ENCODE assay signal across 13 cellular contexts in the genomic region with DNA sequence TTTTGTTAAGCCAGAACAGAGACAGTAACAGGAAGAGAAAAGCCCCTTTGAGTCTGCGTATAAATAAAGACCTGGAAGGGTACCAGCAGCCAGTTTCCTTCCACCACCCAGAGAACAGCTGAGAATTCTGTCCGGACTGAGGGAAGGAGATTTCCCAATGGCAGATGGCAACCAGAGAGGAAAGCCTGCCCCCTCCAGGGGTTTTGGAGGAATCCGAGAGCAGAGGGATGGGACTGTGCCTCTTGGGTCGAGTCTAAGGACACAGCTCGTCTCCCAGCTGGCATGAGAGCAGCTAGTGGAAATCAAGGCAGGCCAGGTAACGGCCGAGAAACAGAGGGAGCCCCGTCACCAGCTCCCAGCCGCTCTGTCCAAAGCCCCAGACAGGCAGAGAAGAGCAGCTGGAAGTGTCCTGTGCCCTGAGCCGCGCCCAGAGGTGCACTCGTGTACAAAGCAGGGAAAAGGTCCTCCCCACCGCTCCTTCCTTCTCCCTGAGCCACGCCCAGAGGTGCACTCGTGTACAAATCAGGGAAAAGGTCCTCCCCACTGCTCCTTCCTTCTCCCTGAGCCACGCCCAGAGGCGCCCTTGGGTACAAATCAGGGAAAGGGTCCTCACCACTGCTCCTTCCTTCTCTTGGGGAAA.
A peak's percentile ranks its signal among the peaks of the same experiment; 100 is the strongest.
DNase-seq lines count a peak whose midpoint lies in the region; ATAC-seq, FAIRE-seq and TF ChIP-seq lines count a peak whose summit lies in the region.
"Had no signal": no experiment of that assay in that cellular context is flagged by ENCODE, and none has a peak within 500 bp of the region (broad histone marks: within the 10 kb centered on the region; RNA-seq: fewer than 3 reads in every experiment).

No MANE protein-coding gene starts in this region.

- peak; percentile 86 for DNase-seq in H7
- peak in 2 of 3 donors; percentile 56 to 60 for DNase-seq in Peyer's patch
- peak; percentile 29 for DNase-seq in hepatocyte (ENCODE audit: low spot score)
- peak; percentile 64 for DNase-seq in small intestine
- DNase-seq in esophagus muscularis mucosa (ENCODE audit: extremely low spot score), result no peak
- no peak for DNase-seq in left cardiac atrium
- DNase-seq: MM.1S; NCI-H510A treated with DMSO at 0.1 percent for 48 hours; pancreas; stimulated activated CD4-positive, alpha-beta T cell treated with anti-CD3 and anti-CD28 coated beads, Interleukin-4, amount 100 ng/mL, for 4 hours; SW 1271 had no signal

- no peaks in the 10 kb centered on the region for H3K9me2 ChIP-seq in hepatocyte (replicated peaks; ENCODE audit: insufficient read depth)

- H3K27me3 ChIP-seq in H7 (ENCODE audit: control insufficient read depth, insufficient read depth, low read length) (no peaks in the 10 kb centered on the region), Peyer's patch (no peaks in the 10 kb centered on the region), hepatocyte (no peaks in the 10 kb centered on the region), small intestine (ENCODE audit: control insufficient read depth in 2 of 2, insufficient read depth in 2 of 2, low read length in 2 of 2) (no peaks in the 10 kb centered on the region), esophagus muscularis mucosa (peaks cover 0 to 11% (median 0%) of the 10 kb centered on the region in 4 donors)
- H3K27me3 ChIP-seq: pancreas had no signal

- H3K4me1 ChIP-seq in Peyer's patch (peaks cover 0 to 8% (median 2%) of the 10 kb centered on the region in 4 donors), hepatocyte (ENCODE audit: insufficient read depth) (peaks cover 10% of the 10 kb centered on the region), small intestine (ENCODE audit: control insufficient read depth in 2 of 2, insufficient read depth in 1 of 2, low read depth in 1 of 2, low read length in 1 of 2) (no peaks in the 10 kb centered on the region), esophagus muscularis mucosa (peaks cover 0 to 9% (median 3%) of the 10 kb centered on the region in 4 donors)
- H3K4me1 ChIP-seq: pancreas had no signal

- TF ChIP-seq POLR2A in Peyer's patch (IDR thresholded peaks at IDR 0.05), result no peak
- TF ChIP-seq POLR2A in esophagus muscularis mucosa (IDR thresholded peaks at IDR 0.05; ENCODE audit: low read depth), result no peak

- 74% methylated on average over 17 of the region's 17 CpGs for WGBS in hepatocyte (ENCODE audit: low lambda C conversion rate, missing lambda C conversion rate)
- 11 to 60% (median 36%) methylated on average over 16 to 17 of the region's 17 CpGs for WGBS in small intestine, 3 donors
- 50% methylated on average over 12 of the region's 17 CpGs for WGBS in esophagus muscularis mucosa

- peak in 1 of 6 experiments; percentile 8 for TF ChIP-seq CTCF in Peyer's patch (IDR thresholded peaks at IDR 0.05)
- peak; percentile 21 for TF ChIP-seq CTCF in hepatocyte (IDR thresholded peaks at IDR 0.05; ENCODE audit: poor library complexity)
- no peak for TF ChIP-seq CTCF in esophagus muscularis mucosa (IDR thresholded peaks at IDR 0.05)

- H2AFZ ChIP-seq in hepatocyte, result no peak overlapping the region

- no peak for ATAC-seq in HG03378 (IDR thresholded peaks at IDR 0.05; ENCODE audit: unreplicated experiment)
- no peak for ATAC-seq in left cardiac atrium
- ATAC-seq: pancreas had no signal

- no peaks in the 10 kb centered on the region for H3K79me2 ChIP-seq in hepatocyte

- intact Hi-C loops in esophagus muscularis mucosa (cut with DNase I), result no loop called here
- intact Hi-C loops in left cardiac atrium (cut with DNase I), result no loop called here

- H3K27ac ChIP-seq in Peyer's patch (no peak overlapping the region), hepatocyte (no peak overlapping the region), small intestine (ENCODE audit: low read depth in 1 of 2, low read length in 1 of 2) (no peak overlapping the region), esophagus muscularis mucosa (replicated peaks in 1 of 4) (no peak overlapping the region)
- H3K27ac ChIP-seq: pancreas had no signal

- TF ChIP-seq EP300 in esophagus muscularis mucosa (IDR thresholded peaks at IDR 0.05), result no peak

- no peaks in the 10 kb centered on the region for H4K20me1 ChIP-seq in hepatocyte (ENCODE audit: insufficient read depth, poor library complexity, severe bottlenecking)

- H3K4me2 ChIP-seq in hepatocyte, result no peak overlapping the region

- FAIRE-seq in small intestine (lab: Jason Lieb, UNC), result no peak
- FAIRE-seq: H54, pancreas had no signal

- H3K36me3 ChIP-seq in H7 (replicated peaks; ENCODE audit: control insufficient read depth, insufficient read depth, low read length) (no peaks in the 10 kb centered on the region), Peyer's patch (no peaks in the 10 kb centered on the region), hepatocyte (replicated peaks; ENCODE audit: insufficient read depth, low read depth) (no peaks in the 10 kb centered on the region), small intestine (ENCODE audit: control insufficient read depth in 2 of 2, insufficient read depth in 2 of 2, low read length in 2 of 2) (no peaks in the 10 kb centered on the region), esophagus muscularis mucosa (no peaks in the 10 kb centered on the region)
- H3K36me3 ChIP-seq: pancreas had no signal

- H3K4me3 ChIP-seq in H7 (ENCODE audit: insufficient read depth, low read depth, low read length) (no peak overlapping the region), Peyer's patch (no peak overlapping the region), hepatocyte (no peak overlapping the region), small intestine (ENCODE audit: low read depth in 1 of 2, low read length in 2 of 2) (no peak overlapping the region), esophagus muscularis mucosa (no peak overlapping the region)
- H3K4me3 ChIP-seq: pancreas had no signal

- H3K9me3 ChIP-seq in Peyer's patch (no peaks in the 10 kb centered on the region), hepatocyte (ENCODE audit: low read depth) (no peaks in the 10 kb centered on the region), small intestine (ENCODE audit: control insufficient read depth, low read depth) (no peaks in the 10 kb centered on the region), esophagus muscularis mucosa (no peaks in the 10 kb centered on the region)
- H3K9me3 ChIP-seq: pancreas had no signal

Comparison
In these comparisons a context has a peak if more than half of its experiments do, and no peak if none do; other contexts are left out.
1. DNase-seq: peak in H7 (single experiment), Peyer's patch (2 of 3), hepatocyte (single experiment) and small intestine (single experiment); none in esophagus muscularis mucosa (single experiment) and left cardiac atrium (single experiment).